ENCODE assay signal across 14 cellular contexts in the genomic region with DNA sequence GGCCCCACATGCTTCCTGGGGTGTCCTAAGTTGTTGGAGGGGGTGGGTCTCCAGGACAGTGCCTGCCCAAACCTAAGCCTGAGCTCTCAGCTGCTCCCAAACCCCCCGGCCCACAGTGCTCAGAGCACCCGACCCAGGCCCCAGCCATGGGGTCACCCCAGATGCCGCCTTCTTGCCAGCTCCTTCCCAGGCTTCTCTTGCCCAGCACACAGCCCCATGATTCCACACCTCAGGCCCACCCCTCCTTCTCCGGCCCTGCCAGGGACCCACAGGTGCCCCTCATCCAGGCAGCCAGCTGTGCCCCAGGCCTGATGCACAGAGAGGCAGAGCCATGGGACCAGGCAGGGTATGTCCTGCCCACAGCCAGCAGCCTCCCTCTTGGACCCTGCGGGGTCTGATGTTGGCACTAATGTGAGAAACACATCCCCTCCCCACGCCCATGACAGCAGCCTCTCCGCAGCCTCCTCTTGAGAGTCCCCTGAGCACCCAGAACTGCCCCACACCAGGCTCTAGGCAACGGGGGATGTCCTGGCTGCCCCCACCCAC. TPM values are rescaled to one million over a fixed set of nuclear protein-coding genes. Genes with fewer than 3 reads are reported as not detected.
DNase-seq lines count a peak whose midpoint lies in the region; ATAC-seq and TF ChIP-seq lines count a peak whose summit lies in the region.
"Had no signal": no experiment of that assay in that cellular context is flagged by ENCODE, and none has a peak within 500 bp of the region (broad histone marks: within the 10 kb centered on the region; RNA-seq: fewer than 3 reads in every experiment).

No MANE protein-coding gene starts in this region.

- 75% methylated on average over 1 of the region's 8 CpGs for WGBS in esophagus muscularis mucosa
- 89 to 100% methylated on average over 6 to 8 of the region's 8 CpGs for WGBS in upper lobe of left lung, 2 donors

- H3K79me2 ChIP-seq in osteoblast (ENCODE audit: insufficient read depth, low read length) = no peaks in the 10 kb centered on the region

- H2AFZ ChIP-seq in osteoblast (ENCODE audit: low read length) = no peak overlapping the region

- H3K4me1 ChIP-seq in left ventricle myocardium inferior = peaks cover 57% of the 10 kb centered on the region
- peaks cover 42 to 92% (median 90%) of the 10 kb centered on the region in 4 donors for H3K4me1 ChIP-seq in esophagus muscularis mucosa
- H3K4me1 ChIP-seq in osteoblast (ENCODE audit: insufficient read depth, low read length) = peaks cover 7% of the 10 kb centered on the region
- H3K4me1 ChIP-seq in upper lobe of left lung = peaks cover 20 to 26% (median 23%) of the 10 kb centered on the region in 4 donors

- H3K27me3 ChIP-seq in left ventricle myocardium inferior (ENCODE audit: low read depth) (peaks cover 6% of the 10 kb centered on the region), esophagus muscularis mucosa (no peaks in the 10 kb centered on the region), osteoblast (ENCODE audit: insufficient read depth, low read length) (peaks cover 8% of the 10 kb centered on the region), upper lobe of left lung (no peaks in the 10 kb centered on the region)

- TF ChIP-seq CTCF in left ventricle myocardium inferior (IDR thresholded peaks at IDR 0.05; ENCODE audit: borderline replicate concordance) (no peak), esophagus muscularis mucosa (IDR thresholded peaks at IDR 0.05) (no peak), osteoblast (IDR thresholded peaks at IDR 0.05; ENCODE audit: extremely low read depth, low read depth, low read length) (no peak), upper lobe of left lung (IDR thresholded peaks at IDR 0.05) (no peak)

- H3K36me3 ChIP-seq in left ventricle myocardium inferior (no peaks in the 10 kb centered on the region), esophagus muscularis mucosa (no peaks in the 10 kb centered on the region), osteoblast (ENCODE audit: insufficient read depth, low read length) (no peaks in the 10 kb centered on the region), upper lobe of left lung (no peaks in the 10 kb centered on the region)

- TF ChIP-seq POLR2A in esophagus muscularis mucosa (IDR thresholded peaks at IDR 0.05; ENCODE audit: low read depth) (no peak), upper lobe of left lung (IDR thresholded peaks at IDR 0.05) (no peak)

- H3K4me3 ChIP-seq in left ventricle myocardium inferior (no peak overlapping the region), esophagus muscularis mucosa (peak overlapping the region in 2 of 4 donors; percentile 9 to 67), osteoblast (ENCODE audit: insufficient read depth, low read length) (no peak overlapping the region), upper lobe of left lung (no peak overlapping the region)
- H3K4me3 ChIP-seq: smooth muscle cell had no signal

- intact Hi-C loops in cardiac septum (cut with DNase I) = loop anchor here (2.0 kb wide), 1 partner anchor 400 kb away; no protein-coding TSS in a partner anchor
- intact Hi-C loops in left ventricle myocardium inferior (cut with micrococcal nuclease) = no loop called here
- intact Hi-C loops in esophagus muscularis mucosa (cut with DNase I) = no loop called here

- TF ChIP-seq EP300 in esophagus muscularis mucosa (IDR thresholded peaks at IDR 0.05) = no peak
- TF ChIP-seq EP300 in upper lobe of left lung (IDR thresholded peaks at IDR 0.05) = no peak

- no peaks in the 10 kb centered on the region for H3K9me3 ChIP-seq in left ventricle myocardium inferior (replicated peaks)
- no peaks in the 10 kb centered on the region for H3K9me3 ChIP-seq in esophagus muscularis mucosa
- H3K9me3 ChIP-seq in osteoblast (ENCODE audit: low read depth, low read length) = no peaks in the 10 kb centered on the region
- H3K9me3 ChIP-seq in upper lobe of left lung = no peaks in the 10 kb centered on the region

- no peak overlapping the region for H3K27ac ChIP-seq in left ventricle myocardium inferior (replicated peaks)
- H3K27ac ChIP-seq in esophagus muscularis mucosa (replicated peaks in 1 of 4) = peak overlapping the region; percentile 86 to 91 (median 88)
- H3K27ac ChIP-seq in osteoblast (ENCODE audit: low read depth, low read length) = no peak overlapping the region
- H3K27ac ChIP-seq in upper lobe of left lung = no peak overlapping the region
- H3K27ac ChIP-seq: VCaP had no signal

- peak; percentile 75 for DNase-seq in cardiac septum (ENCODE audit: low spot score)
- DNase-seq in left ventricle myocardium inferior = no peak
- no peak for DNase-seq in esophagus muscularis mucosa (ENCODE audit: extremely low spot score)
- DNase-seq in osteoblast (ENCODE audit: insufficient read length, low spot score, missing footprints) = peak; percentile 62
- DNase-seq in upper lobe of left lung = peak; percentile 15 to 46
- no peak for DNase-seq in NCI-H526 (lab: John Stamatoyannopoulos, UW)
- DNase-seq in SIG-M5 (lab: John Stamatoyannopoulos, UW) = no peak
- DNase-seq in effector CD8-positive, alpha-beta T cell (lab: John Stamatoyannopoulos, UW) = no peak
- DNase-seq: GF-D8; IMR-90; NCI-H2029; stimulated activated naive CD4-positive, alpha-beta T cell treated with Interleukin-2 at 50 U/mL for 16 hours had no signal

- no peak overlapping the region for H3K4me2 ChIP-seq in osteoblast (ENCODE audit: insufficient read depth, low read length)
- H3K4me2 ChIP-seq: smooth muscle cell had no signal

- H4K20me1 ChIP-seq in osteoblast (ENCODE audit: insufficient read depth, low read length) = no peaks in the 10 kb centered on the region

- no peak for ATAC-seq in upper lobe of left lung (ENCODE audit: low FRiP score in 2 of 2)

RNA-seq across cellular contexts. Expression of a gene that starts 4.9 kb away (rescaled TPM):
- total RNA-seq in cardiac septum (6.5 TPM), left ventricle myocardium inferior (4.8 TPM), esophagus muscularis mucosa (10 to 100 TPM in 3 of 4 donors, 1 to 10 TPM in 1; 7.5 to 18.1 (median 14.4) TPM), osteoblast (0.36 and 0.88 TPM in 2 replicates), upper lobe of left lung (10 to 100 TPM in 4 of 6 donors, 1 to 10 TPM in 2; 4.2 to 15.5 (median 10.9) TPM)

Comparison
In these comparisons a context has a peak if more than half of its experiments do, and no peak if none do; other contexts are left out.
1. DNase-seq: peak in cardiac septum (single experiment), osteoblast (single experiment) and upper lobe of left lung (2 of 2); none in left ventricle myocardium inferior (single experiment), esophagus muscularis mucosa (single experiment), NCI-H526 (0 of 2), SIG-M5 (single experiment) and effector CD8-positive, alpha-beta T cell (single experiment).
2. H3K27ac ChIP-seq: peak in esophagus muscularis mucosa (4 of 4); none in left ventricle myocardium inferior (single experiment), osteoblast (single experiment) and upper lobe of left lung (0 of 4).